ENCODE assay signal across 22 cellular contexts in the genomic region with DNA sequence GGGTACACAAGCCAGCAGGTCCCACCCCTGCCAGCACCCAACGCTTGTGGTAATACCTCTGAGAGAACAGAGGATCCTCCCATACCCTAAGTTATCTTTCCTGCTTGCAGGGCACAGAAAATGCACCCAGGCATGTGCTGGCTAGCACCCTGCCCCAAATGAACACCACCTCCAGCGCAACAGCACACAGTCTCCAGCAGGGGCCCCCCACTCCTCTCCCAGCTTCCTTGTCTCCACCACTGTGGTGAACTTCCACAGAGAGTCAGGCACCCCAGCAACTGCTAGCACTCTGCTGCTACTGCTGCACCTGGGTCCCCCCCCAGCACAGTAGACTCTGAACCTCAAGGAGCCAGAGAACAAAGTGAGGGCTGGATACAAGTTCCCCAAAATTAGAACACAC.
A peak's percentile ranks its signal among the peaks of the same experiment; 100 is the strongest.
DNase-seq lines count a peak whose midpoint lies in the region; FAIRE-seq and TF ChIP-seq lines count a peak whose summit lies in the region.
"Had no signal": no experiment of that assay in that cellular context is flagged by ENCODE, and none has a peak within 500 bp of the region (broad histone marks: within the 10 kb centered on the region; RNA-seq: fewer than 3 reads in every experiment).

No MANE protein-coding gene starts in this region.

- no peaks in the 10 kb centered on the region for H3K27me3 Mint-ChIP-seq in chondrocyte (ENCODE audit: low read depth)

- no peak overlapping the region for H3K4me2 ChIP-seq in Loucy (ENCODE audit: low read depth, low read length, poor library complexity, severe bottlenecking)

- H3K9me3 ChIP-seq in Loucy (ENCODE audit: insufficient read depth, low read depth, low read length) (peaks cover 19% of the 10 kb centered on the region; the same call in 1 of the 2 replicates), kidney (ENCODE audit: control insufficient read depth in 1 of 2, low read length in 2 of 2) (peaks cover 0 to 19% of the 10 kb centered on the region in 2 donors)

- FAIRE-seq in kidney (lab: Jason Lieb, UNC), result no peak
- FAIRE-seq: GM12891, GM18507 had no signal

- H3K27ac ChIP-seq in kidney (ENCODE audit: low read depth in 2 of 2, low read length in 2 of 2), result no peak overlapping the region
- H3K27ac ChIP-seq: 22Rv1, Peyer's patch had no signal

- intact Hi-C loops in kidney (cut with DNase I), result no loop called here

- no peaks in the 10 kb centered on the region for H3K27me3 ChIP-seq in Loucy (ENCODE audit: insufficient read depth, low read length, poor library complexity, severe bottlenecking)
- H3K27me3 ChIP-seq: Peyer's patch had no signal

- H3K4me1 ChIP-seq in Loucy (ENCODE audit: insufficient read depth, low read length, poor library complexity, severe bottlenecking) (no peaks in the 10 kb centered on the region), kidney (ENCODE audit: control insufficient read depth in 1 of 2, insufficient read depth in 1 of 2, low read depth in 1 of 2, low read length in 2 of 2) (no peaks in the 10 kb centered on the region)
- H3K4me1 ChIP-seq: Peyer's patch had no signal

- no peak overlapping the region for H3K27ac Mint-ChIP-seq in chondrocyte (ENCODE audit: unreplicated experiment)
- H3K27ac Mint-ChIP-seq: CD8-positive, alpha-beta T cell; HFFc6 had no signal

- no peak overlapping the region for H3K4me3 Mint-ChIP-seq in chondrocyte (ENCODE audit: unreplicated experiment)
- H3K4me3 Mint-ChIP-seq: CD8-positive, alpha-beta T cell; HFFc6 had no signal

- H2AFZ ChIP-seq in Loucy (ENCODE audit: low read length), result no peak overlapping the region

- peaks cover 53% of the 10 kb centered on the region for H3K9me3 Mint-ChIP-seq in chondrocyte (ENCODE audit: low read depth)

- no peaks in the 10 kb centered on the region for H3K79me2 ChIP-seq in Loucy (ENCODE audit: insufficient read depth, low read length)

- peak; percentile 22 for DNase-seq in DMS53 (lab: John Stamatoyannopoulos, UW)
- no peak for DNase-seq in DMS53 treated with DMSO at 0.1 percent for 48 hours (lab: John Stamatoyannopoulos, UW; ENCODE audit: unreplicated experiment)
- DNase-seq in chondrocyte (ENCODE audit: low spot score), result peak; percentile 57
- peak; percentile 18 for DNase-seq in kidney
- DNase-seq in HuH-7 (ENCODE audit: low spot score), result no peak
- DNase-seq in kidney glomerular epithelial cell (lab: John Stamatoyannopoulos, UW), result no peak
- DNase-seq in NAMALWA (ENCODE audit: low spot score), result no peak
- DNase-seq: CD8-positive, alpha-beta T cell; GF-D8; GOT3; HFFc6; Karpas-422; NCI-H1417; NCI-H187 treated with DMSO at 0.1 percent for 48 hours; NCI-H2171 treated with DMSO at 0.1 percent for 48 hours; NCI-H446 treated with DMSO at 0.1 percent for 48 hours; Peyer's patch; Right ventricle myocardium superior had no signal

- H3K36me3 Mint-ChIP-seq in chondrocyte (ENCODE audit: low read depth), result no peaks in the 10 kb centered on the region
- H3K36me3 Mint-ChIP-seq: CD8-positive, alpha-beta T cell had no signal

- H3K4me1 Mint-ChIP-seq in chondrocyte (ENCODE audit: low read depth), result no peaks in the 10 kb centered on the region

- H3F3A ChIP-seq in Loucy (ENCODE audit: low read depth), result no peaks in the 10 kb centered on the region

- H3K4me3 ChIP-seq in Loucy (ENCODE audit: low read length, poor library complexity, severe bottlenecking) (no peak overlapping the region), kidney (ENCODE audit: low read length in 2 of 2) (no peak overlapping the region)
- H3K4me3 ChIP-seq: Peyer's patch had no signal

- H4K20me1 ChIP-seq in Loucy (ENCODE audit: insufficient read depth, low read length, poor library complexity, severe bottlenecking), result no peaks in the 10 kb centered on the region

- TF ChIP-seq CTCF in Loucy (conservative IDR thresholded peaks at IDR 0.05; ENCODE audit: low read length) (peak; percentile 37), chondrocyte (IDR thresholded peaks at IDR 0.05) (no peak), kidney (IDR thresholded peaks at IDR 0.05; ENCODE audit: borderline replicate concordance, extremely low read depth, insufficient read depth) (no peak)

- H3K9me2 ChIP-seq in Loucy (replicated peaks; ENCODE audit: low read depth, low read length), result no peaks in the 10 kb centered on the region

- no peak overlapping the region for H3K9ac ChIP-seq in Loucy (ENCODE audit: low read depth, low read length, poor library complexity, severe bottlenecking)
- H3K9ac ChIP-seq in kidney (ENCODE audit: low read length in 2 of 2), result no peak overlapping the region

- H3K36me3 ChIP-seq in Loucy (ENCODE audit: insufficient read depth, low read length) (no peaks in the 10 kb centered on the region), kidney (ENCODE audit: control insufficient read depth in 1 of 2, insufficient read depth in 2 of 2, low read length in 2 of 2) (no peaks in the 10 kb centered on the region)
- H3K36me3 ChIP-seq: Peyer's patch had no signal

Comparison
In these comparisons a context has a peak if more than half of its experiments do, and no peak if none do; other contexts are left out.
1. DNase-seq: peak in DMS53 (single experiment), chondrocyte (single experiment) and kidney (single experiment); none in DMS53 treated with DMSO at 0.1 percent for 48 hours (single experiment), HuH-7 (single experiment), kidney glomerular epithelial cell (single experiment) and NAMALWA (single experiment).